In genomic region chr1:54970901-54971300, GRCh38 we compare ENCODE assay signal across 2 cellular contexts.
TF ChIP-seq lines count a peak whose summit lies in the region.

No MANE protein-coding gene starts in this region.

TF ChIP-seq in SK-N-SH, 30 proteins besides CTCF, POLR2A, EP300 and RAD21:
- no peak for TF ChIP-seq ZBTB33 (IDR thresholded peaks at IDR 0.05; ENCODE audit: borderline replicate concordance, low read depth)

TF ChIP-seq in SK-N-SH treated with all-trans-retinoic acid at 6 μM for 48 hours, 23 proteins besides CTCF, POLR2A, EP300 and RAD21 (continued from another document):
- no peak for TF ChIP-seq TSHZ2 (CRISPR knock-in tag; IDR thresholded peaks at IDR 0.05)
- no peak for TF ChIP-seq CSRNP3 (CRISPR knock-in tag; IDR thresholded peaks at IDR 0.05)
